In genomic region chr6:160170018-160170680, GRCh38 we compare ENCODE assay signal across 19 cellular contexts.
"Had no signal": no experiment of that assay in that cellular context is flagged by ENCODE, and none has a peak within 500 bp of the region (broad histone marks: within the 10 kb centered on the region; RNA-seq: fewer than 3 reads in every experiment).

No MANE protein-coding gene starts in this region.

- H3K27ac ChIP-seq: esophagus muscularis mucosa, ovary, transverse colon had no signal

- H3K4me3 Mint-ChIP-seq: activated CD8-positive, alpha-beta T cell treated with anti-CD3 and anti-CD28 coated beads, Interleukin-2, amount 10 ng/mL, durations not matched to agents 7 days and 5 days; activated naive CD8-positive, alpha-beta T cell; brain; stimulated activated memory B cell treated with anti-CD40 and anti-IgM and Interleukin-4, amounts not matched to agents 10 μg/mL and 1 μg/mL and 100 μg/mL, for 72 hours; WTC11 had no signal

- H3K36me3 ChIP-seq: esophagus muscularis mucosa, ovary, transverse colon had no signal

- H3K27me3 ChIP-seq: esophagus muscularis mucosa, ovary, transverse colon had no signal

- H3K27ac Mint-ChIP-seq: activated CD8-positive, alpha-beta T cell treated with anti-CD3 and anti-CD28 coated beads, Interleukin-2, amount 10 ng/mL, durations not matched to agents 7 days and 5 days; activated naive CD8-positive, alpha-beta T cell; stimulated activated memory B cell treated with anti-CD40 and anti-IgM and Interleukin-4, amounts not matched to agents 10 μg/mL and 1 μg/mL and 100 μg/mL, for 72 hours; WTC11 had no signal

- ATAC-seq: activated CD8-positive, alpha-beta T cell treated with anti-CD3 and anti-CD28 coated beads, Interleukin-2, amount 10 ng/mL, durations not matched to agents 7 days and 5 days; stimulated activated memory B cell treated with anti-CD40 and anti-IgM and Interleukin-4, amounts not matched to agents 10 μg/mL and 1 μg/mL and 100 μg/mL, for 72 hours; WTC11 had no signal

- DNase-seq: activated CD4-positive, alpha-beta T cell treated with anti-CD3 and anti-CD28 coated beads for 48 hours; activated CD8-positive, alpha-beta memory T cell treated with anti-CD3 and anti-CD28 coated beads, Interleukin-2, amount 50 U/mL, for 4 hours; activated CD8-positive, alpha-beta T cell treated with anti-CD3 and anti-CD28 coated beads, Interleukin-2, amount 10 ng/mL, durations not matched to agents 7 days and 5 days; activated gamma-delta T cell; activated T-cell treated with anti-CD3 and anti-CD28 coated beads, Interleukin-2, amount 50 U/mL, for 48 hours; amygdala; cortex of kidney; effector CD4-positive, alpha-beta T cell; hypothalamus; mesendoderm; ovary; stimulated activated CD4-positive, alpha-beta T cell treated with anti-CD3 and anti-CD28 coated beads, Interleukin-2, amount 100 ng/mL, for 48 hours; T-helper 2 cell; transverse colon had no signal

- H3K36me3 Mint-ChIP-seq: activated naive CD8-positive, alpha-beta T cell; brain; stimulated activated memory B cell treated with anti-CD40 and anti-IgM and Interleukin-4, amounts not matched to agents 10 μg/mL and 1 μg/mL and 100 μg/mL, for 72 hours had no signal

- H3K9me3 ChIP-seq: esophagus muscularis mucosa, ovary, transverse colon had no signal

- H3K4me3 ChIP-seq: esophagus muscularis mucosa, ovary, transverse colon had no signal

- H3K4me1 Mint-ChIP-seq: brain; stimulated activated memory B cell treated with anti-CD40 and anti-IgM and Interleukin-4, amounts not matched to agents 10 μg/mL and 1 μg/mL and 100 μg/mL, for 72 hours had no signal
